In genomic region chr11:69637601-69637955, GRCh38 we compare ENCODE assay signal across 10 cellular contexts. TPM values are rescaled to one million over a fixed set of nuclear protein-coding genes. Genes with fewer than 3 reads are reported as not detected.
DNase-seq lines count a peak whose midpoint lies in the region; ATAC-seq and TF ChIP-seq lines count a peak whose summit lies in the region.
"Had no signal": no experiment of that assay in that cellular context is flagged by ENCODE, and none has a peak within 500 bp of the region (broad histone marks: within the 10 kb centered on the region; RNA-seq: fewer than 3 reads in every experiment).

No MANE protein-coding gene starts in this region.

- in situ Hi-C loops in mammary epithelial cell (cut with MboI; ENCODE audit: low sequenced_read_pairs in 2 of 2) = loop anchor here (10.0 to 25.0 kb wide), 2 partner anchors 200 to 343 kb away; partner anchors contain the start of gene MYEOV (in 1 of the 2)
- in situ Hi-C loops in HAP-1 (cut with MboI; ENCODE audit: low sequenced_read_pairs) = no loop called here

- H3K4me3 Mint-ChIP-seq in activated naive CD4-positive, alpha-beta T cell treated with anti-CD3 and anti-CD28 coated beads, Interleukin-2, amount 50 U/mL, for 24 hours = peak overlapping the region; percentile 49
- H3K4me3 Mint-ChIP-seq in activated naive CD4-positive, alpha-beta T cell treated with anti-CD3 and anti-CD28 coated beads for 36 hours = no peak overlapping the region

- no peaks in the 10 kb centered on the region for H3K9me3 Mint-ChIP-seq in activated naive CD4-positive, alpha-beta T cell treated with anti-CD3 and anti-CD28 coated beads, Interleukin-2, amount 50 U/mL, for 24 hours
- no peaks in the 10 kb centered on the region for H3K9me3 Mint-ChIP-seq in activated naive CD4-positive, alpha-beta T cell treated with anti-CD3 and anti-CD28 coated beads for 36 hours

- no peaks in the 10 kb centered on the region for H4K20me1 ChIP-seq in mammary epithelial cell (ENCODE audit: insufficient read depth, low read length)

- TF ChIP-seq CTCF in mammary epithelial cell (conservative IDR thresholded peaks at IDR 0.05 in 1 of 2, IDR thresholded peaks at IDR 0.05 in 1 of 2; ENCODE audit: extremely low read depth in 1 of 2, insufficient read depth in 1 of 2, low read depth in 1 of 2, low read length in 2 of 2) = no peak
- no peak for TF ChIP-seq CTCF in left lung (IDR thresholded peaks at IDR 0.05)
- no peak for TF ChIP-seq CTCF in testis (IDR thresholded peaks at IDR 0.05)

- no peak for ATAC-seq in left lung
- no peak for ATAC-seq in GM18517 (IDR thresholded peaks at IDR 0.05; ENCODE audit: unreplicated experiment)

- H3K9me3 ChIP-seq in mammary epithelial cell (replicated peaks; ENCODE audit: insufficient read depth, low read length) = no peaks in the 10 kb centered on the region
- H3K9me3 ChIP-seq in left lung = no peaks in the 10 kb centered on the region
- no peaks in the 10 kb centered on the region for H3K9me3 ChIP-seq in testis
- H3K9me3 ChIP-seq in HAP-1 = no peaks in the 10 kb centered on the region
- H3K9me3 ChIP-seq: pancreas had no signal

- intact Hi-C loops in activated naive CD4-positive, alpha-beta T cell treated with anti-CD3 and anti-CD28 coated beads for 36 hours (cut with micrococcal nuclease) = no loop called here
- intact Hi-C loops in mammary epithelial cell (cut with micrococcal nuclease) = no loop called here
- intact Hi-C loops in left lung (cut with DNase I) = no loop called here
- intact Hi-C loops in testis (cut with DNase I; ENCODE audit: low total_unique reads) = loop anchor here (10.0 kb wide), 2 partner anchors 193 to 343 kb away; partner anchors contain the start of gene MYEOV

- H3K4me3 ChIP-seq in mammary epithelial cell (replicated peaks in 1 of 3; ENCODE audit: insufficient read depth in 1 of 3, low read depth in 2 of 3, low read length in 3 of 3) (no peak overlapping the region), left lung (peak overlapping the region; percentile 12 to 78), testis (peak overlapping the region; percentile 26 to 61), HAP-1 (no peak overlapping the region)

- no peak overlapping the region for H3K9ac ChIP-seq in mammary epithelial cell (ENCODE audit: insufficient read depth, low read length)

- DNase-seq in activated naive CD4-positive, alpha-beta T cell treated with anti-CD3 and anti-CD28 coated beads for 36 hours = no peak
- DNase-seq in mammary epithelial cell (no peak), left lung (peak in 1 of 2 donors; percentile 71), testis (no peak), HAP-1 (ENCODE audit: low spot score in 2 of 2) (no peak), NCI-H1436 treated with DMSO at 0.1 percent for 48 hours (lab: John Stamatoyannopoulos, UW) (no peak)
- DNase-seq: activated CD4-positive, alpha-beta T cell treated with anti-CD3 and anti-CD28 coated beads, Interleukin-2, amount 50 U/mL, for 4 hours had no signal

- H3K36me3 ChIP-seq in mammary epithelial cell (ENCODE audit: insufficient read depth, low read length) (no peaks in the 10 kb centered on the region), left lung (no peaks in the 10 kb centered on the region), testis (ENCODE audit: low read depth, missing control alignments) (no peaks in the 10 kb centered on the region), HAP-1 (replicated peaks) (no peaks in the 10 kb centered on the region)
- H3K36me3 ChIP-seq: pancreas had no signal

- H3K27ac ChIP-seq in mammary epithelial cell (ENCODE audit: insufficient read depth, low read depth, low read length) (no peak overlapping the region), left lung (peak overlapping the region; percentile 55 to 80), testis (peak overlapping the region in 1 of 2 donors; percentile 30)

- peak overlapping the region; percentile 86 for H2AFZ ChIP-seq in mammary epithelial cell (ENCODE audit: low read depth, low read length)

- no peak overlapping the region for H3K27ac Mint-ChIP-seq in activated naive CD4-positive, alpha-beta T cell treated with anti-CD3 and anti-CD28 coated beads, Interleukin-2, amount 50 U/mL, for 24 hours
- H3K27ac Mint-ChIP-seq in activated naive CD4-positive, alpha-beta T cell treated with anti-CD3 and anti-CD28 coated beads for 36 hours = no peak overlapping the region

- H3K27me3 ChIP-seq in mammary epithelial cell (ENCODE audit: insufficient read depth, low read length) = no peaks in the 10 kb centered on the region
- peaks cover 11 to 78% of the 10 kb centered on the region in 2 donors for H3K27me3 ChIP-seq in left lung
- no peaks in the 10 kb centered on the region for H3K27me3 ChIP-seq in testis
- peaks cover 52% of the 10 kb centered on the region for H3K27me3 ChIP-seq in HAP-1 (ENCODE audit: low read depth)

- no peak for TF ChIP-seq POLR2A in testis (IDR thresholded peaks at IDR 0.05)

- no TSS peak for BruUV-seq in mammary epithelial cell (replicated peaks; lab: Mats Ljungman, UMichigan)

- dilution Hi-C loops in mammary epithelial cell (cut with HindIII; ENCODE audit: low sequenced_read_pairs) = no loop called here

- CTCF ChIA-PET in activated naive CD4-positive, alpha-beta T cell treated with anti-CD3 and anti-CD28 coated beads for 36 hours (lab: Charles Lee) = no interaction called here
- CTCF ChIA-PET in mammary epithelial cell (lab: Charles Lee; ENCODE audit: low non-redundant PET) = no interaction called here

- peaks cover 21% of the 10 kb centered on the region for H3K4me1 ChIP-seq in mammary epithelial cell (ENCODE audit: insufficient read depth, low read length)
- H3K4me1 ChIP-seq in left lung = peaks cover 29 to 66% of the 10 kb centered on the region in 2 donors
- peaks cover 19% of the 10 kb centered on the region for H3K4me1 ChIP-seq in testis
- peaks cover 11% of the 10 kb centered on the region; the same call in 1 of the 2 replicates for H3K4me1 ChIP-seq in HAP-1

- peaks cover 27% of the 10 kb centered on the region for H3K79me2 ChIP-seq in mammary epithelial cell (ENCODE audit: insufficient read depth, low read length)

- peak overlapping the region; percentile 98 for H3K4me2 ChIP-seq in mammary epithelial cell (ENCODE audit: insufficient read depth, low read depth, low read length)

- peaks cover 12% of the 10 kb centered on the region for H3K27me3 Mint-ChIP-seq in activated naive CD4-positive, alpha-beta T cell treated with anti-CD3 and anti-CD28 coated beads, Interleukin-2, amount 50 U/mL, for 24 hours
- peaks cover 39% of the 10 kb centered on the region for H3K27me3 Mint-ChIP-seq in activated naive CD4-positive, alpha-beta T cell treated with anti-CD3 and anti-CD28 coated beads for 36 hours (ENCODE audit: low read depth)

- peaks cover 27% of the 10 kb centered on the region for H3K4me1 Mint-ChIP-seq in activated naive CD4-positive, alpha-beta T cell treated with anti-CD3 and anti-CD28 coated beads, Interleukin-2, amount 50 U/mL, for 24 hours
- peaks cover 34% of the 10 kb centered on the region for H3K4me1 Mint-ChIP-seq in activated naive CD4-positive, alpha-beta T cell treated with anti-CD3 and anti-CD28 coated beads for 36 hours (ENCODE audit: low read depth)

- no peaks in the 10 kb centered on the region for H3K36me3 Mint-ChIP-seq in activated naive CD4-positive, alpha-beta T cell treated with anti-CD3 and anti-CD28 coated beads, Interleukin-2, amount 50 U/mL, for 24 hours
- H3K36me3 Mint-ChIP-seq in activated naive CD4-positive, alpha-beta T cell treated with anti-CD3 and anti-CD28 coated beads for 36 hours (ENCODE audit: low read depth) = no peaks in the 10 kb centered on the region

- WGBS in mammary epithelial cell (ENCODE audit: low coverage, missing lambda C conversion rate) = 29% methylated on average over 11 of the region's 28 CpGs
- WGBS in testis, 2 donors = 4 to 14% methylated on average over 10 to 27 of the region's 28 CpGs

RNA-seq across cellular contexts. Expression of gene CCND1, which starts 3.4 kb away (rescaled TPM):
- under 1 TPM; 0.22 to 0.74 TPM for total RNA-seq in activated naive CD4-positive, alpha-beta T cell treated with anti-CD3 and anti-CD28 coated beads for 36 hours
- total RNA-seq in mammary epithelial cell (100 to 1,000 TPM; 358 to 706 TPM), left lung (100 to 1,000 TPM; 243 to 581 TPM), testis (10 to 100 TPM in 1 of 2 donors, 1 to 10 TPM in 1; 8.8 to 13.7 TPM)
- polyA plus RNA-seq in mammary epithelial cell (244 TPM), testis (ENCODE audit: insufficient read depth, low read depth, low replicate concordance) (16.4 TPM)
- polyA minus RNA-seq in mammary epithelial cell = 376 TPM

RNA-seq across cellular contexts. Expression of gene LTO1, which starts 37.6 kb away (rescaled TPM):
- total RNA-seq in activated naive CD4-positive, alpha-beta T cell treated with anti-CD3 and anti-CD28 coated beads for 36 hours = 10 to 100 TPM; 14.8 to 14.9 TPM
- total RNA-seq in mammary epithelial cell (10 to 100 TPM; 20.2 to 34.4 TPM), left lung (10 to 100 TPM; 18.0 to 21.6 TPM), testis (10 to 100 TPM; 38.0 to 38.7 TPM)
- polyA plus RNA-seq in mammary epithelial cell (15.9 TPM), testis (ENCODE audit: insufficient read depth, low read depth, low replicate concordance) (27.0 TPM)
- 8.8 TPM for polyA minus RNA-seq in mammary epithelial cell

Comparison
In these comparisons a context has a peak if more than half of its experiments do, and no peak if none do; other contexts are left out.
1. H3K4me3 ChIP-seq: peak in left lung (2 of 2) and testis (2 of 2); none in mammary epithelial cell (0 of 3) and HAP-1 (single experiment).
2. RNA of gene CCND1, which starts 3.4 kb away (total RNA-seq): 358 to 706 TPM in mammary epithelial cell and 243 to 581 TPM in left lung; 8.8 to 13.7 TPM in testis and 0.22 to 0.74 TPM in activated naive CD4-positive, alpha-beta T cell treated with anti-CD3 and anti-CD28 coated beads for 36 hours; every median in the first group is over 10 times any median in the second.